In the genomic region with DNA sequence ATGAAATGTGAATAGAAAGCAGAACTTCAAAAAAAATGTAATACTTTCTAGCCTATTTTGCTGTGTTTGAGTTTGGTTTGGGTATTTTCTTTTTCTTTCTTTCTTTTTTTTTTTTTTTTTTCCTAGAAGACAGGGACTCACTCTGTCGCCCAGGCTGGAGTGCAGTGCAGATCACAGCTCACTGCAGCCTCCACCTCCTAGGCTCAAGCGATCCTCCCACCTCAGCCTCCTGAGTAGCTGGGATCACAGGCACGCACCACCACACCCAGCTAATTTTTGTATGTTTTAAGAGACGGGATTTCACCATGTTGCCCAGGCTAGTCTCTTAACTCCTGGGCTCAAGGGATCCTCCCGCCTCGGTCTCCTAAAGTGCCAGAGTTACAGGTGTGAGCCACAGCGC, we compare ENCODE assay signal across 8 cellular contexts. TPM values are rescaled to one million over a fixed set of nuclear protein-coding genes. Genes with fewer than 3 reads are reported as not detected.
DNase-seq lines count a peak whose midpoint lies in the region; ATAC-seq and TF ChIP-seq lines count a peak whose summit lies in the region.
"Not testable (repeated sequence)": the region's sequence is repeated elsewhere in the genome, so short reads cannot be mapped to it uniquely, and the experiment has no call there.

No MANE protein-coding gene starts in this region.

- H3K9me3 Mint-ChIP-seq in T-helper 2 cell treated with Interferon-gamma antibody and Interleukin-4, amounts not matched to agents 5 μg/mL and 100 μg/mL, for 36 hours, result not testable (repeated sequence)

- not testable (repeated sequence) for H3K27me3 ChIP-seq in IMR-90 (ENCODE audit: control insufficient read depth, insufficient read depth, low read length); ascending aorta; kidney epithelial cell (ENCODE audit: control insufficient read depth, insufficient read depth, low read length); neutrophil; testis

- peaks cover 54% of the 10 kb centered on the region for H3K4me1 Mint-ChIP-seq in T-helper 2 cell treated with Interferon-gamma antibody and Interleukin-4, amounts not matched to agents 5 μg/mL and 100 μg/mL, for 36 hours (ENCODE audit: low read depth)

- peak overlapping the region; percentile 89 for H3K4me2 ChIP-seq in IMR-90 (ENCODE audit: low read depth, low read length)

- peaks cover 36% of the 10 kb centered on the region for H4K20me1 ChIP-seq in IMR-90 (ENCODE audit: insufficient read depth, low read length)

- peaks cover 11% of the 10 kb centered on the region for H3K36me3 ChIP-seq in IMR-90 (ENCODE audit: control insufficient read depth, insufficient read depth, low read length)
- H3K36me3 ChIP-seq in ascending aorta, result peaks cover 12 to 16% of the 10 kb centered on the region in 2 donors
- not testable (repeated sequence) for H3K36me3 ChIP-seq in kidney epithelial cell (ENCODE audit: control insufficient read depth, insufficient read depth, low read length); testis (ENCODE audit: low read depth, missing control alignments)
- H3K36me3 ChIP-seq in neutrophil, result peaks cover 36% of the 10 kb centered on the region

- BruUV-seq in IMR-90 (replicated peaks; lab: Mats Ljungman, UMichigan), result not testable (repeated sequence)

- 83% methylated on average over 4 of the region's 7 CpGs; no CpG with 5 or more reads in 1 of the 2 experiments for WGBS in IMR-90 (ENCODE audit: extremely low coverage in 2 of 2, insufficient read length in 1 of 2), 2 experiments
- WGBS in testis, 2 donors, result 51 to 55% methylated on average over 7 of the region's 7 CpGs

- H3K9me1 ChIP-seq in IMR-90 (ENCODE audit: insufficient read depth, low read length), result not testable (repeated sequence)

- not testable (repeated sequence) for H4K8ac ChIP-seq in IMR-90 (ENCODE audit: low read depth in 2 of 2, low read length in 2 of 2)

- in situ Hi-C loops in IMR-90 (cut with MboI; ENCODE audit: low sequenced_read_pairs), result not testable (repeated sequence)

- not testable (repeated sequence) for H3K4me1 ChIP-seq in IMR-90 (ENCODE audit: control insufficient read depth, insufficient read depth, low read length)
- peaks cover 8 to 20% of the 10 kb centered on the region in 2 donors for H3K4me1 ChIP-seq in ascending aorta
- peaks cover 25 to 26% of the 10 kb centered on the region in 2 experiments for H3K4me1 ChIP-seq in neutrophil (ENCODE audit: control insufficient read depth in 1 of 2, insufficient read depth in 1 of 2, low read depth in 1 of 2, low read length in 1 of 2)
- peaks cover 13% of the 10 kb centered on the region for H3K4me1 ChIP-seq in testis

- not testable (repeated sequence) for DNase-seq in IMR-90; T-helper 2 cell treated with Interferon-gamma antibody and Interleukin-4, amounts not matched to agents 5 μg/mL and 100 μg/mL, for 36 hours (ENCODE audit: low spot score); ascending aorta (ENCODE audit: low spot score in 2 of 2); epithelial cell of prostate (ENCODE audit: low read depth, low spot score); kidney epithelial cell (ENCODE audit: low read depth); testis

- not testable (repeated sequence) for TF ChIP-seq RAD21 in IMR-90 (IDR thresholded peaks at IDR 0.05; ENCODE audit: low read length)

- H2BK5ac ChIP-seq in IMR-90 (ENCODE audit: low read depth, low read length, poor library complexity, severe bottlenecking), result peak overlapping the region; percentile 73

- H2AK5ac ChIP-seq in IMR-90 (ENCODE audit: low read depth, low read length), result peak overlapping the region; percentile 15; the same call in 1 of the 2 replicates

- H3K4me3 Mint-ChIP-seq in T-helper 2 cell treated with Interferon-gamma antibody and Interleukin-4, amounts not matched to agents 5 μg/mL and 100 μg/mL, for 36 hours, result peak overlapping the region; percentile 98

- H4K91ac ChIP-seq in IMR-90 (ENCODE audit: insufficient read depth, low read depth, low read length), result peak overlapping the region; percentile 17; the same call in 1 of the 2 replicates

- H2AFZ ChIP-seq in IMR-90 (replicated peaks; ENCODE audit: low read length, poor library complexity), result not testable (repeated sequence)

- peak overlapping the region; percentile 54 for H3K9ac ChIP-seq in IMR-90 (ENCODE audit: low read depth, low read length)

- peak overlapping the region; percentile 50; the same call in 1 of the 2 replicates for H3K14ac ChIP-seq in IMR-90 (replicated peaks; ENCODE audit: low read depth, low read length)

- peaks cover 45% of the 10 kb centered on the region for H3K36me3 Mint-ChIP-seq in T-helper 2 cell treated with Interferon-gamma antibody and Interleukin-4, amounts not matched to agents 5 μg/mL and 100 μg/mL, for 36 hours (ENCODE audit: low read depth)

- not testable (repeated sequence) for TF ChIP-seq POLR2A in IMR-90 (IDR thresholded peaks at IDR 0.05; ENCODE audit: low read depth, low read length); testis (IDR thresholded peaks at IDR 0.05)

- H3K4me3 ChIP-seq in IMR-90 (ENCODE audit: insufficient read depth, low read depth, low read length) (peak overlapping the region; percentile 86), ascending aorta (peak overlapping the region; percentile 81 to 99), kidney epithelial cell (ENCODE audit: low read depth, low read length) (peak overlapping the region; percentile 93), neutrophil (ENCODE audit: low read depth in 1 of 2, low read length in 1 of 2) (peak overlapping the region; percentile 82 to 95), testis (peak overlapping the region; percentile 87 to 99)

- H2BK120ac ChIP-seq in IMR-90 (ENCODE audit: low read depth, low read length), result not testable (repeated sequence)

- not testable (repeated sequence) for H2BK20ac ChIP-seq in IMR-90 (ENCODE audit: low read depth, low read length)

- ATAC-seq in IMR-90 (ENCODE audit: low read depth), result not testable (repeated sequence)

- H3K18ac ChIP-seq in IMR-90 (ENCODE audit: low read depth, low read length), result peak overlapping the region; percentile 64; the same call in 1 of the 2 replicates

- peaks cover 14 to 35% of the 10 kb centered on the region in 2 experiments for H3K79me1 ChIP-seq in IMR-90 (ENCODE audit: low read depth in 1 of 2, low read length in 2 of 2)

- H3K56ac ChIP-seq in IMR-90 (ENCODE audit: extremely low read depth, insufficient read depth, low read length), result not testable (repeated sequence)

- H4K5ac ChIP-seq in IMR-90 (ENCODE audit: low read depth, low read length), result peak overlapping the region; percentile 50; the same call in 1 of the 2 replicates

- not testable (repeated sequence) for H3K23ac ChIP-seq in IMR-90 (ENCODE audit: low read depth, low read length)

- not testable (repeated sequence) for H3K27me3 Mint-ChIP-seq in T-helper 2 cell treated with Interferon-gamma antibody and Interleukin-4, amounts not matched to agents 5 μg/mL and 100 μg/mL, for 36 hours (ENCODE audit: low read depth)

- peak overlapping the region; percentile 53 for H3K27ac Mint-ChIP-seq in T-helper 2 cell treated with Interferon-gamma antibody and Interleukin-4, amounts not matched to agents 5 μg/mL and 100 μg/mL, for 36 hours

- intact Hi-C loops in IMR-90 (cut with micrococcal nuclease) (loop anchor here (1.0 kb wide), 2 partner anchors 34 to 86 kb away; a partner anchor contains a TSS), testis (cut with DNase I; ENCODE audit: low total_unique reads) (loop anchor here (10.0 kb wide), 1 partner anchor 92 kb away; no protein-coding TSS in a partner anchor)
- intact Hi-C loops in ascending aorta (cut with DNase I), result not testable (repeated sequence)

- TF ChIP-seq CTCF in C4-2B (conservative IDR thresholded peaks at IDR 0.05); IMR-90 (conservative IDR thresholded peaks at IDR 0.05; ENCODE audit: low read depth, low read length); ascending aorta (IDR thresholded peaks at IDR 0.05); kidney epithelial cell (IDR thresholded peaks at IDR 0.05; ENCODE audit: insufficient read depth, low read length, poor library complexity, severe bottlenecking); neutrophil (IDR thresholded peaks at IDR 0.05); testis (IDR thresholded peaks at IDR 0.05): not testable (repeated sequence)

- H2AK9ac ChIP-seq in IMR-90 (replicated peaks; ENCODE audit: low read depth, low read length, poor library complexity), result not testable (repeated sequence)

- peak overlapping the region; percentile 41 for H3K4ac ChIP-seq in IMR-90 (ENCODE audit: low read depth, low read length)

- not testable (repeated sequence) for H3K9me3 ChIP-seq in IMR-90 (ENCODE audit: control insufficient read depth, insufficient read depth, low read length); ascending aorta; neutrophil; testis

- H2BK15ac ChIP-seq in IMR-90 (ENCODE audit: low read depth, low read length), result not testable (repeated sequence)

- CTCF ChIA-PET in IMR-90 (lab: Yijun Ruan, JAX), result interaction anchor here (0.6 to 0.8 kb wide), 3 partner anchors 17 to 987 kb away, joined by 3 to 5 read pairs (median 3); no protein-coding TSS in a partner anchor

- dilution Hi-C loops in IMR-90 (cut with HindIII; ENCODE audit: low sequenced_read_pairs, unreplicated experiment), result not testable (repeated sequence)

- POLR2A ChIA-PET in IMR-90 (lab: Charles Lee; ENCODE audit: unreplicated experiment), result not testable (repeated sequence)

- H3K27ac ChIP-seq in C4-2B (peak overlapping the region; percentile 92), IMR-90 (ENCODE audit: insufficient read depth, low read length) (peak overlapping the region; percentile 88), epithelial cell of prostate (peak overlapping the region; percentile 77), neutrophil (peak overlapping the region; percentile 83)
- H3K27ac ChIP-seq in ascending aorta, testis: not testable (repeated sequence)

RNA-seq across cellular contexts. Expression of a gene that starts 1.2 kb away (rescaled TPM):
- total RNA-seq in IMR-90 (2012; rRNA removed), result 71.1 and 219 TPM in 2 replicates
- polyA plus RNA-seq in IMR-90 (2012; rRNA removed), result 144 and 149 TPM in 2 replicates
- polyA plus RNA-seq in IMR-90 (2012; cell fraction: cytosol; rRNA removed), result 87.3 and 230 TPM in 2 replicates
- polyA plus RNA-seq in IMR-90 (2012; cell fraction: nucleus; rRNA removed; ENCODE audit: low replicate concordance), result 19.7 and 67.4 TPM in 2 replicates
- 23.7 TPM for total RNA-seq in ascending aorta
- total RNA-seq in kidney epithelial cell, result 52.6 and 52.7 TPM in 2 replicates
- 10 to 100 TPM; 35.9 to 40.0 TPM for total RNA-seq in testis
- polyA plus RNA-seq in testis (ENCODE audit: insufficient read depth, low read depth, low replicate concordance), result 193 TPM

RNA-seq across cellular contexts. Expression of a gene that starts 33.7 kb away (rescaled TPM):
- total RNA-seq in IMR-90 (2012; rRNA removed) (19.7 and 21.1 TPM in 2 replicates), ascending aorta (61.3 TPM), kidney epithelial cell (42.2 and 45.6 TPM in 2 replicates), testis (100 to 1,000 TPM; 106 to 107 TPM)
- polyA plus RNA-seq in IMR-90 (2012; rRNA removed) (15.0 and 18.2 TPM in 2 replicates), testis (ENCODE audit: insufficient read depth, low read depth, low replicate concordance) (22.7 TPM)
- polyA plus RNA-seq in IMR-90 (2012; cell fraction: cytosol; rRNA removed), result 6.1 and 6.3 TPM in 2 replicates
- 26.7 and 54.4 TPM in 2 replicates for polyA plus RNA-seq in IMR-90 (2012; cell fraction: nucleus; rRNA removed; ENCODE audit: low replicate concordance)

RNA-seq across cellular contexts. Expression of a gene that starts 43.2 kb away (rescaled TPM):
- 69.7 and 71.1 TPM in 2 replicates for total RNA-seq in IMR-90 (2012; rRNA removed)
- polyA plus RNA-seq in IMR-90 (2012; rRNA removed), result 11.4 and 15.2 TPM in 2 replicates
- 3.4 and 6.2 TPM in 2 replicates for polyA plus RNA-seq in IMR-90 (2012; cell fraction: cytosol; rRNA removed)
- 2.9 and 20.1 TPM in 2 replicates for polyA plus RNA-seq in IMR-90 (2012; cell fraction: nucleus; rRNA removed; ENCODE audit: low replicate concordance)
- 24.6 TPM for total RNA-seq in ascending aorta
- 45.0 and 49.3 TPM in 2 replicates for total RNA-seq in kidney epithelial cell
- 10 to 100 TPM; 54.8 to 58.4 TPM for total RNA-seq in testis
- 36.6 TPM for polyA plus RNA-seq in testis (ENCODE audit: insufficient read depth, low read depth, low replicate concordance)

RNA-seq across cellular contexts. Expression of a gene that starts 58.5 kb away (rescaled TPM):
- total RNA-seq in IMR-90 (2012; rRNA removed) (not detected in 2 replicates), ascending aorta (not detected), kidney epithelial cell (not detected in 2 replicates), testis (under 1 TPM; 0.08 to 0.99 TPM)
- polyA plus RNA-seq in IMR-90 (2012; rRNA removed) (not detected in 2 replicates), testis (ENCODE audit: insufficient read depth, low read depth, low replicate concordance) (0.88 TPM)
- polyA plus RNA-seq in IMR-90 (2012; cell fraction: cytosol; rRNA removed), result not detected in 2 replicates
- polyA plus RNA-seq in IMR-90 (2012; cell fraction: nucleus; rRNA removed; ENCODE audit: low replicate concordance), result not detected in 2 replicates
